In genomic region chr2:239895116-239895515, GRCh38 we compare ENCODE assay signal across 23 cellular contexts.
DNase-seq lines count a peak whose midpoint lies in the region; ATAC-seq and TF ChIP-seq lines count a peak whose summit lies in the region.
"Had no signal": no experiment of that assay in that cellular context is flagged by ENCODE, and none has a peak within 500 bp of the region (broad histone marks: within the 10 kb centered on the region; RNA-seq: fewer than 3 reads in every experiment).

No MANE protein-coding gene starts in this region.

- ATAC-seq in activated CD8-positive, alpha-beta memory T cell treated with anti-CD3 and anti-CD28 coated beads, Interleukin-2, amount 10 ng/mL, durations not matched to agents 7 days and 5 days: no peak
- no peak for ATAC-seq in activated CD4-positive, alpha-beta T cell treated with anti-CD3 and anti-CD28 coated beads for 36 hours

- H3K36me3 ChIP-seq in HAP-1 (replicated peaks): no peaks in the 10 kb centered on the region
- H3K36me3 ChIP-seq: BLaER1, Peyer's patch had no signal

- H3K4me1 ChIP-seq in HAP-1: no peaks in the 10 kb centered on the region
- H3K4me1 ChIP-seq: Caco-2, Peyer's patch had no signal

- no peak overlapping the region for H3K4me3 Mint-ChIP-seq in activated CD8-positive, alpha-beta memory T cell treated with anti-CD3 and anti-CD28 coated beads, Interleukin-2, amount 10 ng/mL, durations not matched to agents 7 days and 5 days
- no peak overlapping the region for H3K4me3 Mint-ChIP-seq in osteocyte (ENCODE audit: unreplicated experiment)
- H3K4me3 Mint-ChIP-seq in activated CD4-positive, alpha-beta T cell treated with anti-CD3 and anti-CD28 coated beads for 36 hours: no peak overlapping the region
- H3K4me3 Mint-ChIP-seq: CD4-positive, alpha-beta memory T cell had no signal

- POLR2A ChIA-PET in activated CD4-positive, alpha-beta T cell treated with anti-CD3 and anti-CD28 coated beads for 36 hours (lab: Charles Lee): no interaction called here

- no peaks in the 10 kb centered on the region for H3K27me3 ChIP-seq in HAP-1 (ENCODE audit: low read depth)
- H3K27me3 ChIP-seq: BLaER1, Peyer's patch had no signal

- intact Hi-C loops in activated CD4-positive, alpha-beta T cell treated with anti-CD3 and anti-CD28 coated beads for 36 hours (cut with DNase I, micrococcal nuclease): no loop called here

- H3K27ac Mint-ChIP-seq in activated CD8-positive, alpha-beta memory T cell treated with anti-CD3 and anti-CD28 coated beads, Interleukin-2, amount 10 ng/mL, durations not matched to agents 7 days and 5 days: no peak overlapping the region
- no peak overlapping the region for H3K27ac Mint-ChIP-seq in osteocyte (ENCODE audit: unreplicated experiment)
- H3K27ac Mint-ChIP-seq in activated CD4-positive, alpha-beta T cell treated with anti-CD3 and anti-CD28 coated beads for 36 hours: no peak overlapping the region

- H3K36me3 Mint-ChIP-seq in activated CD8-positive, alpha-beta memory T cell treated with anti-CD3 and anti-CD28 coated beads, Interleukin-2, amount 10 ng/mL, durations not matched to agents 7 days and 5 days: no peaks in the 10 kb centered on the region
- no peaks in the 10 kb centered on the region for H3K36me3 Mint-ChIP-seq in osteocyte (ENCODE audit: unreplicated experiment)
- H3K36me3 Mint-ChIP-seq in activated CD4-positive, alpha-beta T cell treated with anti-CD3 and anti-CD28 coated beads for 36 hours (ENCODE audit: low read depth): no peaks in the 10 kb centered on the region

- H3K9me3 Mint-ChIP-seq in activated CD8-positive, alpha-beta memory T cell treated with anti-CD3 and anti-CD28 coated beads, Interleukin-2, amount 10 ng/mL, durations not matched to agents 7 days and 5 days (ENCODE audit: low read depth): no peaks in the 10 kb centered on the region
- no peaks in the 10 kb centered on the region for H3K9me3 Mint-ChIP-seq in osteocyte (ENCODE audit: unreplicated experiment)
- H3K9me3 Mint-ChIP-seq in activated CD4-positive, alpha-beta T cell treated with anti-CD3 and anti-CD28 coated beads for 36 hours (ENCODE audit: low read depth): no peaks in the 10 kb centered on the region
- H3K9me3 Mint-ChIP-seq: CD4-positive, alpha-beta memory T cell had no signal

- no peaks in the 10 kb centered on the region for H3K4me1 Mint-ChIP-seq in activated CD8-positive, alpha-beta memory T cell treated with anti-CD3 and anti-CD28 coated beads, Interleukin-2, amount 10 ng/mL, durations not matched to agents 7 days and 5 days
- H3K4me1 Mint-ChIP-seq in osteocyte (ENCODE audit: unreplicated experiment): no peaks in the 10 kb centered on the region
- H3K4me1 Mint-ChIP-seq in activated CD4-positive, alpha-beta T cell treated with anti-CD3 and anti-CD28 coated beads for 36 hours: no peaks in the 10 kb centered on the region
- H3K4me1 Mint-ChIP-seq: CD4-positive, alpha-beta memory T cell had no signal

- no peak for TF ChIP-seq CTCF in osteocyte (IDR thresholded peaks at IDR 0.05)

- peak; percentile 24 for DNase-seq in activated CD8-positive, alpha-beta memory T cell treated with anti-CD3 and anti-CD28 coated beads for 24 hours
- DNase-seq in activated CD8-positive, alpha-beta memory T cell treated with anti-CD3 and anti-CD28 coated beads, Interleukin-2, amount 50 U/mL, for 4 hours: no peak
- peak; percentile 5 for DNase-seq in activated CD8-positive, alpha-beta memory T cell treated with anti-CD3 and anti-CD28 coated beads, Interleukin-2, amount 10 ng/mL, durations not matched to agents 7 days and 5 days
- DNase-seq in osteocyte (ENCODE audit: extremely low spot score, unreplicated experiment) (peak; percentile 63), ureter (ENCODE audit: low spot score) (peak; percentile 9), islet precursor cell (no peak), HAP-1 (ENCODE audit: low spot score in 2 of 2) (no peak)
- no peak for DNase-seq in activated CD4-positive, alpha-beta T cell treated with anti-CD3 and anti-CD28 coated beads for 36 hours
- DNase-seq: ACHN; Caco-2; CD4-positive, alpha-beta memory T cell; DMS 273 treated with DMSO at 0.1 percent for 48 hours; DMS79 treated with DMSO at 0.1 percent for 48 hours; KBM-7; NCI-H1092 treated with DMSO at 0.1 percent for 48 hours; NCI-H1436 treated with DMSO at 0.1 percent for 48 hours; NCI-H2029; NCI-H2171; NCI-H345; NCI-H524; NCI-H774 had no signal

- H3K9me3 ChIP-seq in HAP-1: no peaks in the 10 kb centered on the region
- H3K9me3 ChIP-seq: BLaER1, Caco-2, Peyer's patch had no signal

- no peak overlapping the region for H3K4me3 ChIP-seq in HAP-1
- H3K4me3 ChIP-seq: BLaER1, Peyer's patch had no signal

- in situ Hi-C loops in HAP-1 (cut with MboI; ENCODE audit: low sequenced_read_pairs): no loop called here

- H3K27me3 Mint-ChIP-seq in activated CD8-positive, alpha-beta memory T cell treated with anti-CD3 and anti-CD28 coated beads, Interleukin-2, amount 10 ng/mL, durations not matched to agents 7 days and 5 days: peaks cover 20% of the 10 kb centered on the region
- H3K27me3 Mint-ChIP-seq in osteocyte (ENCODE audit: unreplicated experiment): peaks cover 8% of the 10 kb centered on the region
- peaks cover 9% of the 10 kb centered on the region for H3K27me3 Mint-ChIP-seq in activated CD4-positive, alpha-beta T cell treated with anti-CD3 and anti-CD28 coated beads for 36 hours

- CTCF ChIA-PET in activated CD8-positive, alpha-beta memory T cell treated with anti-CD3 and anti-CD28 coated beads, Interleukin-2, amount 10 ng/mL, durations not matched to agents 7 days and 5 days (lab: Charles Lee): no interaction called here
- CTCF ChIA-PET in activated CD4-positive, alpha-beta T cell treated with anti-CD3 and anti-CD28 coated beads for 36 hours (lab: Charles Lee): interaction anchor here (0.6 to 0.7 kb wide), 2 partner anchors 119 to 945 kb away, joined by 3 read pairs; no protein-coding TSS in a partner anchor

Comparison
In these comparisons a context has a peak if more than half of its experiments do, and no peak if none do; other contexts are left out.
1. DNase-seq: peak in activated CD8-positive, alpha-beta memory T cell treated with anti-CD3 and anti-CD28 coated beads for 24 hours (single experiment), activated CD8-positive, alpha-beta memory T cell treated with anti-CD3 and anti-CD28 coated beads, Interleukin-2, amount 10 ng/mL, durations not matched to agents 7 days and 5 days (single experiment), osteocyte (single experiment) and ureter (single experiment); none in activated CD8-positive, alpha-beta memory T cell treated with anti-CD3 and anti-CD28 coated beads, Interleukin-2, amount 50 U/mL, for 4 hours (single experiment), islet precursor cell (single experiment), HAP-1 (0 of 2) and activated CD4-positive, alpha-beta T cell treated with anti-CD3 and anti-CD28 coated beads for 36 hours (single experiment).